ENCODE assay signal across 31 cellular contexts in genomic region chr12:54442071-54442470, GRCh38. TPM values are rescaled to one million over a fixed set of nuclear protein-coding genes. Genes with fewer than 3 reads are reported as not detected.
"Had no signal": no experiment of that assay in that cellular context is flagged by ENCODE, and none has a peak within 500 bp of the region (broad histone marks: within the 10 kb centered on the region; RNA-seq: fewer than 3 reads in every experiment).

No MANE protein-coding gene starts in this region.

- H3K4me1 ChIP-seq: colonic mucosa, lower lobe of right lung, suprapubic skin, uterus had no signal

- H3K27me3 ChIP-seq: colonic mucosa, esophagus muscularis mucosa, gastrocnemius medialis, neutrophil, right lobe of liver, suprapubic skin, transverse colon, upper lobe of right lung, uterus had no signal

- H3K27ac ChIP-seq: colonic mucosa, gastrocnemius medialis, lower lobe of right lung, neutrophil, parathyroid adenoma, right lobe of liver, suprapubic skin, transverse colon, upper lobe of right lung, uterus had no signal

- H3K9me3 ChIP-seq: colonic mucosa, esophagus muscularis mucosa, gastrocnemius medialis, lower lobe of right lung, neutrophil, right lobe of liver, suprapubic skin, transverse colon, upper lobe of right lung, uterus had no signal

- H3K36me3 ChIP-seq: colonic mucosa, esophagus muscularis mucosa, gastrocnemius medialis, lower lobe of right lung, neutrophil, right lobe of liver, suprapubic skin, transverse colon, upper lobe of right lung, uterus had no signal

- H3K4me2 ChIP-seq: smooth muscle cell had no signal

- DNase-seq: colonic mucosa; effector CD8-positive, alpha-beta T cell; foreskin fibroblast; gastrocnemius medialis; head of caudate nucleus; left ventricle myocardium superior; lower lobe of right lung; naive B cell; right lobe of liver; stimulated activated CD4-positive, alpha-beta T cell treated with anti-CD3 and anti-CD28 coated beads, Interleukin-12 subunit alpha, Interleukin-12 subunit beta, amount 100 ng/mL, for 4 hours; stimulated activated CD4-positive, alpha-beta T cell treated with anti-CD3 and anti-CD28 coated beads, Interleukin-1b, Interleukin-23, amount 100 ng/mL, for 48 hours; stimulated activated CD4-positive, alpha-beta T cell treated with anti-CD3 and anti-CD28 coated beads, Interleukin-4, amount 100 ng/mL, for 1 hour; stimulated activated CD8-positive, alpha-beta memory T cell treated with anti-CD3 and anti-CD28 coated beads, Interleukin-4, amount 100 ng/mL, for 48 hours; stimulated activated naive CD4-positive, alpha-beta T cell; stimulated activated naive CD8-positive, alpha-beta T cell treated with anti-CD3 and anti-CD28 coated beads, Interleukin-15, amount 100 ng/mL, for 72 hours; transverse colon; upper lobe of right lung; uterus had no signal

- ATAC-seq: gastrocnemius medialis; left ventricle myocardium superior; lower lobe of right lung; natural killer cell treated with Interleukin-12 subunit alpha and Interleukin-12 subunit beta and Interleukin-15 and Interleukin-18, amount 100 ng/mL, for 72 hours; right lobe of liver; stimulated activated naive CD8-positive, alpha-beta T cell treated with anti-CD3 and anti-CD28 coated beads, Interleukin-15, amount 100 ng/mL, for 72 hours; upper lobe of right lung had no signal

- H3K4me3 ChIP-seq: colonic mucosa, esophagus muscularis mucosa, gastrocnemius medialis, lower lobe of right lung, right lobe of liver, smooth muscle cell, suprapubic skin, transverse colon, upper lobe of right lung, uterus had no signal

- H3K9ac ChIP-seq: parathyroid adenoma had no signal

RNA-seq across cellular contexts. Expression of gene GTSF1, which starts 31.3 kb away (rescaled TPM):
- total RNA-seq: endothelial cell of umbilical vein, epithelial cell of proximal tubule, esophagus muscularis mucosa, gastrocnemius medialis, glomerular endothelial cell, left ventricle myocardium superior, neural crest cell, osteoblast, progenitor cell of endocrine pancreas, smooth muscle cell, suprapubic skin, transverse colon, uterus had no signal
- polyA plus RNA-seq: keratinocyte, smooth muscle cell had no signal

RNA-seq across cellular contexts. Expression of gene NCKAP1L, which starts 55.5 kb away (rescaled TPM):
- total RNA-seq: epithelial cell of proximal tubule, glomerular endothelial cell, progenitor cell of endocrine pancreas, smooth muscle cell had no signal
- polyA plus RNA-seq: keratinocyte, smooth muscle cell had no signal
